1 cellular context compared by ENCODE assay signal in the genomic region with DNA sequence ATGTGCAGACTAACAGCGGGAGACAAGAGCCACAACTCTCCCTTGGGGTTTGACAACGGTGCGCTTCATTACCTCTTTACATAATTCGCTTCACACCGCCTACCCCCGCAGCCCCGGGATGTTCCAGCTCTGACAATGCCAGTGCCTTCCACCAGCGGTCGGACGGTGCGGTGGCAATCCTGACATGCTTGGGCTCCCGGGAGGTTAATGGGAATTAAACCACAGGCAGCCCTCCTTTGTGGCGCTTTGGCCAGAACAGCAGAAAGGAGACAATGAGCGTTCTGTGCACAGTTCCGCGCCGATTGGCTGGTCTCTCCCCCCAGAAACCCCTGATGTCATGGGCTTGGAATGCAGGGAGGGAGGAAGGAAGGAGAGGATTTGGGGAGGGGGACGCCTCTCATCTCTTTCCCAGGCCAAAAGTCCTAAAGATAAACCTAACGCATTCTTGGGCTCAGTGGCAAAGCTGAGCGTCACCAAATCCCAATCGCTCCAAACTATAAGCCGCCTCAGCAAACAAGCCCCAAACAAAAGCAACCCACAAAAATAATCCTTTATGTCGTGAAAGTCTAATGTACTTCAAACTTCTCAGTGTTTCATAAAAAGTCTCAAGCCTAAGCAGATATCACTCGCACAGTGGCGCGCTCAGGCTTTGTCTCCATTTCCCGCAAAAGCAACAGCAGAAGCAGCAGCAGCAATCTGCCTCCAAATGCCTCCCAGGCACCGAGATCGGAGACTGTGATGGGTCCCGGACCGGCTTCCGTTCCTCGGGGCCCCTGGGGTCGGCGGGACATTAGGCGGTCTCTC.
TF ChIP-seq lines count a peak whose summit lies in the region.

No MANE protein-coding gene starts in this region.

TF ChIP-seq in HepG2, 621 proteins besides CTCF, POLR2A, EP300 and RAD21 (continued from another document):
- TF ChIP-seq, protein P1, sequence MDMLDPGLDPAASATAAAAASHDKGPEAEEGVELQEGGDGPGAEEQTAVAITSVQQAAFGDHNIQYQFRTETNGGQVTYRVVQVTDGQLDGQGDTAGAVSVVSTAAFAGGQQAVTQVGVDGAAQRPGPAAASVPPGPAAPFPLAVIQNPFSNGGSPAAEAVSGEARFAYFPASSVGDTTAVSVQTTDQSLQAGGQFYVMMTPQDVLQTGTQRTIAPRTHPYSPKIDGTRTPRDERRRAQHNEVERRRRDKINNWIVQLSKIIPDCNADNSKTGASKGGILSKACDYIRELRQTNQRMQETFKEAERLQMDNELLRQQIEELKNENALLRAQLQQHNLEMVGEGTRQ (IDR thresholded peaks at IDR 0.05; ENCODE audit: low read depth, low read length) = no peak
- TF ChIP-seq, protein P1 (CRISPR knock-in tag; IDR thresholded peaks at IDR 0.05; ENCODE audit: borderline replicate concordance) = no peak
- TF ChIP-seq RXRB (CRISPR knock-in tag; IDR thresholded peaks at IDR 0.05; ENCODE audit: borderline replicate concordance) = no peak
- TF ChIP-seq ZFP1 (CRISPR knock-in tag; IDR thresholded peaks at IDR 0.05) = no peak
- TF ChIP-seq ZNF549 (CRISPR knock-in tag; IDR thresholded peaks at IDR 0.05) = no peak
- TF ChIP-seq HOXA3 (CRISPR knock-in tag; IDR thresholded peaks at IDR 0.05) = peak; percentile 55; the same call in 1 of the 2 replicates
- peak; percentile 69 for TF ChIP-seq ZMYM4 (CRISPR knock-in tag; IDR thresholded peaks at IDR 0.05)
- TF ChIP-seq U2AF1 (optimal IDR thresholded peaks at IDR 0.05; ENCODE audit: low read depth, low read length) = no peak
- TF ChIP-seq, protein P2, sequence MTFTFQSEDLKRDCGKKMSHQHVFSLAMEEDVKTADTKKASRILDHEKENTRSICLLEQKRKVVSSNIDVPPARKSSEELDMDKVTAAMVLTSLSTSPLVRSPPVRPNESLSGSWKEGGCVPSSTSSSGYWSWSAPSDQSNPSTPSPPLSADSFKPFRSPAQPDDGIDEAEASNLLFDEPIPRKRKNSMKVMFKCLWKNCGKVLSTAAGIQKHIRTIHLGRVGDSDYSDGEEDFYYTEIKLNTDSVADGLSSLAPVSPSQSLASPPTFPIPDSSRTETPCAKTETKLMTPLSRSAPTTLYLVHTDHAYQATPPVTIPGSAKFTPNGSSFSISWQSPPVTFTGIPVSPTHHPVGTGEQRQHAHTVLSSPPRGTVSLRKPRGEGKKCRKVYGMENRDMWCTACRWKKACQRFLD (CRISPR knock-in tag; IDR thresholded peaks at IDR 0.05; ENCODE audit: borderline replicate concordance) = peak; percentile 23; the same call in 1 of the 2 replicates
- TF ChIP-seq ELF1 (CRISPR knock-in tag; IDR thresholded peaks at IDR 0.05) = no peak
- TF ChIP-seq SETDB1 (CRISPR knock-in tag; IDR thresholded peaks at IDR 0.05; ENCODE audit: borderline replicate concordance) = no peak
- peak; percentile 55; the same call in 1 of the 2 replicates for TF ChIP-seq ETV5 (CRISPR knock-in tag; IDR thresholded peaks at IDR 0.05; ENCODE audit: borderline replicate concordance)
- TF ChIP-seq ZFP36L1 (CRISPR knock-in tag; IDR thresholded peaks at IDR 0.05) = 0 out of 2 replicates have a peak, but pooled peaks have one; percentile 0
- TF ChIP-seq WIZ (CRISPR knock-in tag; IDR thresholded peaks at IDR 0.05) = no peak
- TF ChIP-seq RBM39 (IDR thresholded peaks at IDR 0.05; ENCODE audit: low read depth, low read length, poor library complexity, severe bottlenecking) = no peak
- no peak for TF ChIP-seq ZNF841 (CRISPR knock-in tag; IDR thresholded peaks at IDR 0.05; ENCODE audit: borderline replicate concordance)
- TF ChIP-seq NFKB2 (CRISPR knock-in tag; IDR thresholded peaks at IDR 0.05; ENCODE audit: borderline replicate concordance) = no peak
- TF ChIP-seq, protein P3, sequence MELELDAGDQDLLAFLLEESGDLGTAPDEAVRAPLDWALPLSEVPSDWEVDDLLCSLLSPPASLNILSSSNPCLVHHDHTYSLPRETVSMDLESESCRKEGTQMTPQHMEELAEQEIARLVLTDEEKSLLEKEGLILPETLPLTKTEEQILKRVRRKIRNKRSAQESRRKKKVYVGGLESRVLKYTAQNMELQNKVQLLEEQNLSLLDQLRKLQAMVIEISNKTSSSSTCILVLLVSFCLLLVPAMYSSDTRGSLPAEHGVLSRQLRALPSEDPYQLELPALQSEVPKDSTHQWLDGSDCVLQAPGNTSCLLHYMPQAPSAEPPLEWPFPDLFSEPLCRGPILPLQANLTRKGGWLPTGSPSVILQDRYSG (CRISPR knock-in tag; IDR thresholded peaks at IDR 0.05) = 0 out of 2 replicates have a peak, but pooled peaks have one; percentile 30
- no peak; the same call in 1 of the 2 replicates for TF ChIP-seq YEATS4 (CRISPR knock-in tag; IDR thresholded peaks at IDR 0.05; ENCODE audit: borderline replicate concordance)
- TF ChIP-seq, protein P4, sequence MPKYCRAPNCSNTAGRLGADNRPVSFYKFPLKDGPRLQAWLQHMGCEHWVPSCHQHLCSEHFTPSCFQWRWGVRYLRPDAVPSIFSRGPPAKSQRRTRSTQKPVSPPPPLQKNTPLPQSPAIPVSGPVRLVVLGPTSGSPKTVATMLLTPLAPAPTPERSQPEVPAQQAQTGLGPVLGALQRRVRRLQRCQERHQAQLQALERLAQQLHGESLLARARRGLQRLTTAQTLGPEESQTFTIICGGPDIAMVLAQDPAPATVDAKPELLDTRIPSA (CRISPR knock-in tag; IDR thresholded peaks at IDR 0.05; ENCODE audit: borderline replicate concordance) = no peak
- no peak for TF ChIP-seq HIVEP1 (CRISPR knock-in tag; IDR thresholded peaks at IDR 0.05)
- TF ChIP-seq KMT2B (CRISPR knock-in tag; IDR thresholded peaks at IDR 0.05) = no peak; the same call in 1 of the 2 replicates
- TF ChIP-seq CBX2 (IDR thresholded peaks at IDR 0.05; ENCODE audit: low read depth, low read length) = no peak
- TF ChIP-seq CBX2 (CRISPR knock-in tag; IDR thresholded peaks at IDR 0.05; ENCODE audit: low read depth) = no peak
- no peak for TF ChIP-seq TP53 (CRISPR knock-in tag; conservative IDR thresholded peaks at IDR 0.05)
- peak; percentile 46; the same call in 1 of the 2 replicates for TF ChIP-seq BRD4 (CRISPR knock-in tag; IDR thresholded peaks at IDR 0.05)
- TF ChIP-seq, protein P5, sequence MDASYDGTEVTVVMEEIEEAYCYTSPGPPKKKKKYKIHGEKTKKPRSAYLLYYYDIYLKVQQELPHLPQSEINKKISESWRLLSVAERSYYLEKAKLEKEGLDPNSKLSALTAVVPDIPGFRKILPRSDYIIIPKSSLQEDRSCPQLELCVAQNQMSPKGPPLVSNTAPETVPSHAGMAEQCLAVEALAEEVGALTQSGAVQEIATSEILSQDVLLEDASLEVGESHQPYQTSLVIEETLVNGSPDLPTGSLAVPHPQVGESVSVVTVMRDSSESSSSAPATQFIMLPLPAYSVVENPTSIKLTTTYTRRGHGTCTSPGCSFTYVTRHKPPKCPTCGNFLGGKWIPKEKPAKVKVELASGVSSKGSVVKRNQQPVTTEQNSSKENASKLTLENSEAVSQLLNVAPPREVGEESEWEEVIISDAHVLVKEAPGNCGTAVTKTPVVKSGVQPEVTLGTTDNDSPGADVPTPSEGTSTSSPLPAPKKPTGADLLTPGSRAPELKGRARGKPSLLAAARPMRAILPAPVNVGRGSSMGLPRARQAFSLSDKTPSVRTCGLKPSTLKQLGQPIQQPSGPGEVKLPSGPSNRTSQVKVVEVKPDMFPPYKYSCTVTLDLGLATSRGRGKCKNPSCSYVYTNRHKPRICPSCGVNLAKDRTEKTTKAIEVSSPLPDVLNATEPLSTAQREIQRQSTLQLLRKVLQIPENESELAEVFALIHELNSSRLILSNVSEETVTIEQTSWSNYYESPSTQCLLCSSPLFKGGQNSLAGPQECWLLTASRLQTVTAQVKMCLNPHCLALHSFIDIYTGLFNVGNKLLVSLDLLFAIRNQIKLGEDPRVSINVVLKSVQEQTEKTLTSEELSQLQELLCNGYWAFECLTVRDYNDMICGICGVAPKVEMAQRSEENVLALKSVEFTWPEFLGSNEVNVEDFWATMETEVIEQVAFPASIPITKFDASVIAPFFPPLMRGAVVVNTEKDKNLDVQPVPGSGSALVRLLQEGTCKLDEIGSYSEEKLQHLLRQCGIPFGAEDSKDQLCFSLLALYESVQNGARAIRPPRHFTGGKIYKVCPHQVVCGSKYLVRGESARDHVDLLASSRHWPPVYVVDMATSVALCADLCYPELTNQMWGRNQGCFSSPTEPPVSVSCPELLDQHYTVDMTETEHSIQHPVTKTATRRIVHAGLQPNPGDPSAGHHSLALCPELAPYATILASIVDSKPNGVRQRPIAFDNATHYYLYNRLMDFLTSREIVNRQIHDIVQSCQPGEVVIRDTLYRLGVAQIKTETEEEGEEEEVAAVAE (CRISPR knock-in tag; IDR thresholded peaks at IDR 0.05; ENCODE audit: borderline replicate concordance) = peak; percentile 26; the same call in 1 of the 2 replicates
- no peak for TF ChIP-seq ZNF224 (CRISPR knock-in tag; IDR thresholded peaks at IDR 0.05)
- no peak for TF ChIP-seq CAMTA2 (CRISPR knock-in tag; IDR thresholded peaks at IDR 0.05; ENCODE audit: borderline replicate concordance)
- TF ChIP-seq SOX5 (CRISPR knock-in tag; IDR thresholded peaks at IDR 0.05; ENCODE audit: borderline replicate concordance) = 0 out of 2 replicates have a peak, but pooled peaks have one; percentile 3
- 0 out of 2 replicates have a peak, but pooled peaks have one; percentile 25 for TF ChIP-seq ZNF350 (CRISPR knock-in tag; IDR thresholded peaks at IDR 0.05; ENCODE audit: borderline replicate concordance, low read depth)
- TF ChIP-seq, protein P6, sequence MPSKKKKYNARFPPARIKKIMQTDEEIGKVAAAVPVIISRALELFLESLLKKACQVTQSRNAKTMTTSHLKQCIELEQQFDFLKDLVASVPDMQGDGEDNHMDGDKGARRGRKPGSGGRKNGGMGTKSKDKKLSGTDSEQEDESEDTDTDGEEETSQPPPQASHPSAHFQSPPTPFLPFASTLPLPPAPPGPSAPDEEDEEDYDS (CRISPR knock-in tag; IDR thresholded peaks at IDR 0.05) = peak; percentile 49
- no peak for TF ChIP-seq ARID2 (CRISPR knock-in tag; IDR thresholded peaks at IDR 0.05; ENCODE audit: borderline replicate concordance)
